ENCODE assay signal across 1 cellular context in the genomic region with DNA sequence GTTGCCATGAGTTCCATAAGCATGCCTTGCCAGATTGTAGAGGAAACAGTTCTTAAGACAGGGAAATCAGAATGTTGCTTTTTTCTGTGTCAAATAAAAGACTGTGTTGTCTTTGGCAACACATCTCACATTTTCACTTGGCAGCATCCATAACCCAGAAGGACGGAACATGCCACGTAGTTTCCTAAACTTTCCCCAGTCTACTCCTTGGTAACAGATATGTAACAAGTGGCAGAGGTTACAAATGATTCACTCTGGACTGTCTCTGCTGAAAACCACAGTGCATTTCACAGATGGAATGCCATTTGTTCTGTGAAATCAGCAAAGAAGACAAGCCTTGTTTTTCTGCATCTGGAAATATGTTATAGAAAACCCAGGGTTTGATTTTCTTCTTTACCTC.
TF ChIP-seq lines count a peak whose summit lies in the region.

No MANE protein-coding gene starts in this region.

TF ChIP-seq in GM23338, 12 proteins besides CTCF, POLR2A, EP300 and RAD21 (continued from another document):
- TF ChIP-seq, protein P1, sequence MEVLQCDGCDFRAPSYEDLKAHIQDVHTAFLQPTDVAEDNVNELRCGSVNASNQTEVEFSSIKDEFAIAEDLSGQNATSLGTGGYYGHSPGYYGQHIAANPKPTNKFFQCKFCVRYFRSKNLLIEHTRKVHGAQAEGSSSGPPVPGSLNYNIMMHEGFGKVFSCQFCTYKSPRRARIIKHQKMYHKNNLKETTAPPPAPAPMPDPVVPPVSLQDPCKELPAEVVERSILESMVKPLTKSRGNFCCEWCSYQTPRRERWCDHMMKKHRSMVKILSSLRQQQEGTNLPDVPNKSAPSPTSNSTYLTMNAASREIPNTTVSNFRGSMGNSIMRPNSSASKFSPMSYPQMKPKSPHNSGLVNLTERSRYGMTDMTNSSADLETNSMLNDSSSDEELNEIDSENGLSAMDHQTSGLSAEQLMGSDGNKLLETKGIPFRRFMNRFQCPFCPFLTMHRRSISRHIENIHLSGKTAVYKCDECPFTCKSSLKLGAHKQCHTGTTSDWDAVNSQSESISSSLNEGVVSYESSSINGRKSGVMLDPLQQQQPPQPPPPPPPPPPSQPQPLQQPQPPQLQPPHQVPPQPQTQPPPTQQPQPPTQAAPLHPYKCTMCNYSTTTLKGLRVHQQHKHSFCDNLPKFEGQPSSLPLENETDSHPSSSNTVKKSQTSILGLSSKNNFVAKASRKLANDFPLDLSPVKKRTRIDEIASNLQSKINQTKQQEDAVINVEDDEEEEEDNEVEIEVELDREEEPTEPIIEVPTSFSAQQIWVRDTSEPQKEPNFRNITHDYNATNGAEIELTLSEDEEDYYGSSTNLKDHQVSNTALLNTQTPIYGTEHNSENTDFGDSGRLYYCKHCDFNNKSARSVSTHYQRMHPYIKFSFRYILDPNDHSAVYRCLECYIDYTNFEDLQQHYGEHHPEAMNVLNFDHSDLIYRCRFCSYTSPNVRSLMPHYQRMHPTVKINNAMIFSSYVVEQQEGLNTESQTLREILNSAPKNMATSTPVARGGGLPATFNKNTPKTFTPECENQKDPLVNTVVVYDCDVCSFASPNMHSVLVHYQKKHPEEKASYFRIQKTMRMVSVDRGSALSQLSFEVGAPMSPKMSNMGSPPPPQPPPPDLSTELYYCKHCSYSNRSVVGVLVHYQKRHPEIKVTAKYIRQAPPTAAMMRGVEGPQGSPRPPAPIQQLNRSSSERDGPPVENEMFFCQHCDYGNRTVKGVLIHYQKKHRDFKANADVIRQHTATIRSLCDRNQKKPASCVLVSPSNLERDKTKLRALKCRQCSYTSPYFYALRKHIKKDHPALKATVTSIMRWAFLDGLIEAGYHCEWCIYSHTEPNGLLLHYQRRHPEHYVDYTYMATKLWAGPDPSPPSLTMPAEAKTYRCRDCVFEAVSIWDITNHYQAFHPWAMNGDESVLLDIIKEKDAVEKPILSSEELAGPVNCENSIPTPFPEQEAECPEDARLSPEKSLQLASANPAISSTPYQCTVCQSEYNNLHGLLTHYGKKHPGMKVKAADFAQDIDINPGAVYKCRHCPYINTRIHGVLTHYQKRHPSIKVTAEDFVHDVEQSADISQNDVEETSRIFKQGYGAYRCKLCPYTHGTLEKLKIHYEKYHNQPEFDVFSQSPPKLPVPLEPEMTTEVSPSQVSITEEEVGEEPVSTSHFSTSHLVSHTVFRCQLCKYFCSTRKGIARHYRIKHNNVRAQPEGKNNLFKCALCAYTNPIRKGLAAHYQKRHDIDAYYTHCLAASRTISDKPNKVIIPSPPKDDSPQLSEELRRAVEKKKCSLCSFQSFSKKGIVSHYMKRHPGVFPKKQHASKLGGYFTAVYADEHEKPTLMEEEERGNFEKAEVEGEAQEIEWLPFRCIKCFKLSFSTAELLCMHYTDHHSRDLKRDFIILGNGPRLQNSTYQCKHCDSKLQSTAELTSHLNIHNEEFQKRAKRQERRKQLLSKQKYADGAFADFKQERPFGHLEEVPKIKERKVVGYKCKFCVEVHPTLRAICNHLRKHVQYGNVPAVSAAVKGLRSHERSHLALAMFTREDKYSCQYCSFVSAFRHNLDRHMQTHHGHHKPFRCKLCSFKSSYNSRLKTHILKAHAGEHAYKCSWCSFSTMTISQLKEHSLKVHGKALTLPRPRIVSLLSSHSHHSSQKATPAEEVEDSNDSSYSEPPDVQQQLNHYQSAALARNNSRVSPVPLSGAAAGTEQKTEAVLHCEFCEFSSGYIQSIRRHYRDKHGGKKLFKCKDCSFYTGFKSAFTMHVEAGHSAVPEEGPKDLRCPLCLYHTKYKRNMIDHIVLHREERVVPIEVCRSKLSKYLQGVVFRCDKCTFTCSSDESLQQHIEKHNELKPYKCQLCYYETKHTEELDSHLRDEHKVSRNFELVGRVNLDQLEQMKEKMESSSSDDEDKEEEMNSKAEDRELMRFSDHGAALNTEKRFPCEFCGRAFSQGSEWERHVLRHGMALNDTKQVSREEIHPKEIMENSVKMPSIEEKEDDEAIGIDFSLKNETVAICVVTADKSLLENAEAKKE (CRISPR knock-in tag; IDR thresholded peaks at IDR 0.05), result no peak
- TF ChIP-seq ZNF331 (CRISPR knock-in tag; IDR thresholded peaks at IDR 0.05; ENCODE audit: low read depth) (no peak), POLR2AphosphoS5 (IDR thresholded peaks at IDR 0.05; ENCODE audit: low read depth) (no peak), NANOG (IDR thresholded peaks at IDR 0.05; ENCODE audit: borderline replicate concordance) (no peak), STAT1 (IDR thresholded peaks at IDR 0.05; ENCODE audit: unreplicated experiment) (no peak)
- TF ChIP-seq, protein P2, sequence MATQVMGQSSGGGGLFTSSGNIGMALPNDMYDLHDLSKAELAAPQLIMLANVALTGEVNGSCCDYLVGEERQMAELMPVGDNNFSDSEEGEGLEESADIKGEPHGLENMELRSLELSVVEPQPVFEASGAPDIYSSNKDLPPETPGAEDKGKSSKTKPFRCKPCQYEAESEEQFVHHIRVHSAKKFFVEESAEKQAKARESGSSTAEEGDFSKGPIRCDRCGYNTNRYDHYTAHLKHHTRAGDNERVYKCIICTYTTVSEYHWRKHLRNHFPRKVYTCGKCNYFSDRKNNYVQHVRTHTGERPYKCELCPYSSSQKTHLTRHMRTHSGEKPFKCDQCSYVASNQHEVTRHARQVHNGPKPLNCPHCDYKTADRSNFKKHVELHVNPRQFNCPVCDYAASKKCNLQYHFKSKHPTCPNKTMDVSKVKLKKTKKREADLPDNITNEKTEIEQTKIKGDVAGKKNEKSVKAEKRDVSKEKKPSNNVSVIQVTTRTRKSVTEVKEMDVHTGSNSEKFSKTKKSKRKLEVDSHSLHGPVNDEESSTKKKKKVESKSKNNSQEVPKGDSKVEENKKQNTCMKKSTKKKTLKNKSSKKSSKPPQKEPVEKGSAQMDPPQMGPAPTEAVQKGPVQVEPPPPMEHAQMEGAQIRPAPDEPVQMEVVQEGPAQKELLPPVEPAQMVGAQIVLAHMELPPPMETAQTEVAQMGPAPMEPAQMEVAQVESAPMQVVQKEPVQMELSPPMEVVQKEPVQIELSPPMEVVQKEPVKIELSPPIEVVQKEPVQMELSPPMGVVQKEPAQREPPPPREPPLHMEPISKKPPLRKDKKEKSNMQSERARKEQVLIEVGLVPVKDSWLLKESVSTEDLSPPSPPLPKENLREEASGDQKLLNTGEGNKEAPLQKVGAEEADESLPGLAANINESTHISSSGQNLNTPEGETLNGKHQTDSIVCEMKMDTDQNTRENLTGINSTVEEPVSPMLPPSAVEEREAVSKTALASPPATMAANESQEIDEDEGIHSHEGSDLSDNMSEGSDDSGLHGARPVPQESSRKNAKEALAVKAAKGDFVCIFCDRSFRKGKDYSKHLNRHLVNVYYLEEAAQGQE (IDR thresholded peaks at IDR 0.05; ENCODE audit: unreplicated experiment), result no peak
